Comparison of ENCODE assay signal across 4 cellular contexts in the genomic region with DNA sequence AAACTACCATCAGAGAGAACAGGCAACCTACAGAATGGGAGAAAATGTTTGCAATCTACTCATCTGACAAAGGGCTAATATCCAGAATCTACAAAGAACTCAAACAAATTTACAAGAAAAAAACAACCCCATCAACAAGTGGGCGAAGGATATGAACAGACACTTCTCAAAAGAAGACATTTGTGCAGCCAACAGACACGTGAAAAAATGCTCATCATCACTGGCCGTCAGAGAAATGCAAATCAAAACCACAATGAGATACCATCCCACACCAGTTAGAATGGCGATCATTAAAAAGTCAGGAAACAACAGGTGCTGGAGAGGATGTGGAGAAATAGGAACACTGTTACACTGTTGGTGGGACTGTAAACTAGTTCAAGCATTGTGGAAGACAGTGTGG. TPM values are rescaled to one million over a fixed set of nuclear protein-coding genes. Genes with fewer than 3 reads are reported as not detected.
"Had no signal": no experiment of that assay in that cellular context is flagged by ENCODE, and none has a peak within 500 bp of the region (broad histone marks: within the 10 kb centered on the region; RNA-seq: fewer than 3 reads in every experiment).

No MANE protein-coding gene starts in this region.

RNA-seq across cellular contexts. Expression of gene VPREB1, which starts 51.6 kb away (rescaled TPM):
- total RNA-seq: HepG2, HT-29, HT1080, IMR-90 had no signal
- polyA plus RNA-seq: HepG2, IMR-90 had no signal
